Comparison of ENCODE assay signal across 1 cellular context in genomic region chr2:75337040-75337439, GRCh38.
TF ChIP-seq lines count a peak whose summit lies in the region.

No MANE protein-coding gene starts in this region.

TF ChIP-seq in H1, 55 proteins besides CTCF, POLR2A, EP300 and RAD21:
- TF ChIP-seq RXRA (IDR thresholded peaks at IDR 0.05; ENCODE audit: insufficient read depth, low read depth, low read length) (no peak), KDM1A (IDR thresholded peaks at IDR 0.05; ENCODE audit: borderline replicate concordance, low read length) (no peak), HDAC2 (IDR thresholded peaks at IDR 0.05; ENCODE audit: borderline replicate concordance in 1 of 2, low read depth in 2 of 2, low read length in 2 of 2) (no peak), SIX5 (IDR thresholded peaks at IDR 0.05; ENCODE audit: low read depth, low read length) (no peak), RFX5 (IDR thresholded peaks at IDR 0.05; ENCODE audit: borderline replicate concordance, low read depth, low read length) (no peak), TBP (IDR thresholded peaks at IDR 0.05; ENCODE audit: low read depth, low read length) (no peak), SP1 (IDR thresholded peaks at IDR 0.05; ENCODE audit: low read depth, low read length) (no peak), SP4 (IDR thresholded peaks at IDR 0.05; ENCODE audit: low read length) (no peak), BACH1 (IDR thresholded peaks at IDR 0.05; ENCODE audit: low read length) (no peak), TAF7 (optimal IDR thresholded peaks at IDR 0.05; ENCODE audit: borderline replicate concordance, low read depth, low read length) (no peak)
TF ChIP-seq in H1: peak in this region for 0.
